25 cellular contexts compared by ENCODE assay signal in genomic region chr19:6524326-6524725, GRCh38. TPM values are rescaled to one million over a fixed set of nuclear protein-coding genes. Genes with fewer than 3 reads are reported as not detected.
"Had no signal": no experiment of that assay in that cellular context is flagged by ENCODE, and none has a peak within 500 bp of the region (broad histone marks: within the 10 kb centered on the region; RNA-seq: fewer than 3 reads in every experiment).

No MANE protein-coding gene starts in this region.

- H3K4me3 Mint-ChIP-seq: activated CD4-positive, alpha-beta T cell treated with anti-CD3 and anti-CD28 coated beads, Interleukin-2, amount 10 ng/mL, durations not matched to agents 7 days and 5 days; activated CD8-positive, alpha-beta memory T cell treated with anti-CD3 and anti-CD28 coated beads, Interleukin-2, amount 10 ng/mL, durations not matched to agents 7 days and 5 days; activated CD8-positive, alpha-beta T cell treated with anti-CD3 and anti-CD28 coated beads for 36 hours; activated naive CD4-positive, alpha-beta T cell treated with anti-CD3 and anti-CD28 coated beads, Interleukin-2, amount 10 ng/mL, durations not matched to agents 7 days and 5 days; mesothelial cell of epicardium; naive thymus-derived CD8-positive, alpha-beta T cell; stimulated activated naive CD8-positive, alpha-beta T cell treated with anti-CD3 and anti-CD28 coated beads, Interleukin-15, amount 100 ng/mL, for 72 hours; T-helper 2 cell treated with Interferon-gamma antibody and Interleukin-4, amounts not matched to agents 5 μg/mL and 100 μg/mL, for 36 hours had no signal

- ATAC-seq: activated CD8-positive, alpha-beta memory T cell treated with anti-CD3 and anti-CD28 coated beads, Interleukin-2, amount 10 ng/mL, durations not matched to agents 7 days and 5 days; activated CD8-positive, alpha-beta T cell treated with anti-CD3 and anti-CD28 coated beads for 36 hours; gastrocnemius medialis; naive thymus-derived CD8-positive, alpha-beta T cell; pancreas; psoas muscle; right cardiac atrium; stimulated activated naive CD8-positive, alpha-beta T cell treated with anti-CD3 and anti-CD28 coated beads, Interleukin-15, amount 100 ng/mL, for 72 hours had no signal

- H3K27ac Mint-ChIP-seq: activated CD4-positive, alpha-beta T cell treated with anti-CD3 and anti-CD28 coated beads, Interleukin-2, amount 10 ng/mL, durations not matched to agents 7 days and 5 days; activated CD8-positive, alpha-beta memory T cell treated with anti-CD3 and anti-CD28 coated beads, Interleukin-2, amount 10 ng/mL, durations not matched to agents 7 days and 5 days; activated CD8-positive, alpha-beta T cell treated with anti-CD3 and anti-CD28 coated beads for 36 hours; activated naive CD4-positive, alpha-beta T cell treated with anti-CD3 and anti-CD28 coated beads, Interleukin-2, amount 10 ng/mL, durations not matched to agents 7 days and 5 days; mesothelial cell of epicardium; stimulated activated naive CD8-positive, alpha-beta T cell treated with anti-CD3 and anti-CD28 coated beads, Interleukin-15, amount 100 ng/mL, for 72 hours; T-helper 2 cell treated with Interferon-gamma antibody and Interleukin-4, amounts not matched to agents 5 μg/mL and 100 μg/mL, for 36 hours had no signal

- H3K9me3 Mint-ChIP-seq: activated CD4-positive, alpha-beta T cell treated with anti-CD3 and anti-CD28 coated beads, Interleukin-2, amount 10 ng/mL, durations not matched to agents 7 days and 5 days; activated CD8-positive, alpha-beta T cell treated with anti-CD3 and anti-CD28 coated beads for 36 hours; activated naive CD4-positive, alpha-beta T cell treated with anti-CD3 and anti-CD28 coated beads, Interleukin-2, amount 10 ng/mL, durations not matched to agents 7 days and 5 days; mesothelial cell of epicardium; naive thymus-derived CD8-positive, alpha-beta T cell; stimulated activated naive CD8-positive, alpha-beta T cell treated with anti-CD3 and anti-CD28 coated beads, Interleukin-15, amount 100 ng/mL, for 72 hours; T-helper 2 cell treated with Interferon-gamma antibody and Interleukin-4, amounts not matched to agents 5 μg/mL and 100 μg/mL, for 36 hours had no signal

- H3K4me1 ChIP-seq: colonic mucosa had no signal

- H3K9me3 ChIP-seq: colonic mucosa, gastrocnemius medialis, left ventricle myocardium inferior, pancreas, psoas muscle, tibial artery had no signal

- H3K27ac ChIP-seq: colonic mucosa, gastrocnemius medialis, pancreas, psoas muscle, tibial artery, VCaP had no signal

- FAIRE-seq: bronchial epithelial cell, pancreas had no signal

- H3K4me3 ChIP-seq: colonic mucosa, gastrocnemius medialis, left ventricle myocardium inferior, pancreas, psoas muscle, tibial artery had no signal

- DNase-seq: activated CD4-positive, alpha-beta T cell treated with anti-CD3 and anti-CD28 coated beads, Interleukin-2, amount 10 ng/mL, durations not matched to agents 7 days and 5 days; activated CD4-positive, CD25-positive, alpha-beta regulatory T cell treated with anti-CD3 and anti-CD28 coated beads, Interleukin-2, amount 50 U/mL, for 72 hours; activated CD8-positive, alpha-beta memory T cell treated with anti-CD3 and anti-CD28 coated beads, Interleukin-2, amount 10 ng/mL, durations not matched to agents 7 days and 5 days; activated CD8-positive, alpha-beta T cell treated with anti-CD3 and anti-CD28 coated beads for 36 hours; activated effector memory CD4-positive, alpha-beta T cell treated with anti-CD3 and anti-CD28 coated beads, Interleukin-2, amount 50 U/mL, for 16 hours; activated naive CD4-positive, alpha-beta T cell treated with anti-CD3 and anti-CD28 coated beads, Interleukin-2, amount 10 ng/mL, durations not matched to agents 7 days and 5 days; activated T-cell treated with anti-CD3 and anti-CD28 coated beads for 4 hours; colonic mucosa; gastrocnemius medialis; hippocampal formation; left ventricle myocardium inferior; mammary epithelial cell; naive thymus-derived CD8-positive, alpha-beta T cell; pancreas; psoas muscle; right cardiac atrium; stimulated activated CD4-positive, alpha-beta T cell treated with anti-CD3 and anti-CD28 coated beads, Interleukin-12 subunit alpha, Interleukin-12 subunit beta, amount 100 ng/mL, for 4 hours; stimulated activated CD4-positive, alpha-beta T cell treated with anti-CD3 and anti-CD28 coated beads, Interleukin-4, amount 100 ng/mL, for 4 hours; stimulated activated naive CD8-positive, alpha-beta T cell treated with anti-CD3 and anti-CD28 coated beads, Interleukin-15, amount 100 ng/mL, for 72 hours; tibial artery had no signal

- H3K36me3 ChIP-seq: colonic mucosa, gastrocnemius medialis, left ventricle myocardium inferior, pancreas, tibial artery had no signal

- H3K36me3 Mint-ChIP-seq: activated naive CD4-positive, alpha-beta T cell treated with anti-CD3 and anti-CD28 coated beads, Interleukin-2, amount 10 ng/mL, durations not matched to agents 7 days and 5 days; mesothelial cell of epicardium; naive thymus-derived CD8-positive, alpha-beta T cell had no signal

- H3K27me3 ChIP-seq: colonic mucosa, gastrocnemius medialis, pancreas had no signal

RNA-seq across cellular contexts. Expression of gene TNFSF9, which starts 6.5 kb away (rescaled TPM):
- polyA plus RNA-seq: pancreas had no signal

RNA-seq across cellular contexts. Expression of gene TUBB4A, which starts 22.2 kb away (rescaled TPM):
- total RNA-seq: bronchial epithelial cell, mammary epithelial cell, skeletal muscle tissue had no signal

RNA-seq across cellular contexts. Expression of gene DENND1C, which starts 42.7 kb away (rescaled TPM):
- total RNA-seq: skeletal muscle tissue had no signal
